ENCODE assay signal across 17 cellular contexts in the genomic region with DNA sequence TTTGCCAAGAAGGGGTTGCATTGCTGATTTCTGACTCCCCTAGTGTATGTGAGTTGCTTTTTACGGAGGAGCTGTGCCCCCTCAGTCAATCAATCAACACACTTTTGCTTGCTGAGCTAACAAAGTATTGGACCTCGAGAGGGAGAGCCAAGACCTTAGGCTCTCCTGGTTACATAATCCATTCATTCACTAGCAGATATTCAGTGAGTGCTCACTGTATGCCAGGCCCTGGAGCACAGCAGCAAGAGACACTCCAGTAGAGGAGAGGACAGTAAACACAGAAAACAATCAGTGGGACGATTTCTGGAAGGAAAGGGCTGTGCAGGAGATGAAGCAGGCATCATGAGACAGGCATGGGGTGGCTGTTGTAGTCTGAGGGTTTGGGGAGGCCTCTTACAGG. TPM values are rescaled to one million over a fixed set of nuclear protein-coding genes. Genes with fewer than 3 reads are reported as not detected.
"Had no signal": no experiment of that assay in that cellular context is flagged by ENCODE, and none has a peak within 500 bp of the region (broad histone marks: within the 10 kb centered on the region; RNA-seq: fewer than 3 reads in every experiment).

No MANE protein-coding gene starts in this region.

- DNase-seq: activated CD4-positive, alpha-beta T cell treated with anti-CD3 and anti-CD28 coated beads for 48 hours; activated CD4-positive, CD25-positive, alpha-beta regulatory T cell; activated CD8-positive, alpha-beta T cell treated with anti-CD3 and anti-CD28 coated beads for 36 hours; activated naive CD4-positive, alpha-beta T cell; activated naive CD8-positive, alpha-beta T cell treated with anti-CD3 and anti-CD28 coated beads for 36 hours; activated T-cell treated with anti-CD3 and anti-CD28 coated beads, Interleukin-2, amount 50 U/mL, for 1 hour; amniotic stem cell; caudate nucleus; dorsolateral prefrontal cortex; naive B cell; T1000; testis; upper lobe of left lung had no signal

- H3K36me3 ChIP-seq: stomach, upper lobe of left lung had no signal

- ATAC-seq: activated CD8-positive, alpha-beta T cell treated with anti-CD3 and anti-CD28 coated beads for 36 hours; activated T-helper 17 cell treated with anti-CD3 and anti-CD28 coated beads, Interleukin-2, amount 50 U/mL, for 72 hours had no signal

- H3K27ac ChIP-seq: dorsolateral prefrontal cortex, testis, upper lobe of left lung had no signal

- H3K36me3 Mint-ChIP-seq: activated naive CD8-positive, alpha-beta T cell treated with anti-CD3 and anti-CD28 coated beads for 36 hours; naive B cell had no signal

- H3K4me3 ChIP-seq: dorsolateral prefrontal cortex, stomach, testis, upper lobe of left lung had no signal

- H3K4me1 Mint-ChIP-seq: activated naive CD8-positive, alpha-beta T cell treated with anti-CD3 and anti-CD28 coated beads for 36 hours; activated T-helper 17 cell treated with anti-CD3 and anti-CD28 coated beads, Interleukin-2, amount 50 U/mL, for 72 hours had no signal

- H3K27ac Mint-ChIP-seq: activated CD8-positive, alpha-beta T cell treated with anti-CD3 and anti-CD28 coated beads for 36 hours; activated naive CD8-positive, alpha-beta T cell treated with anti-CD3 and anti-CD28 coated beads for 36 hours; activated T-helper 17 cell treated with anti-CD3 and anti-CD28 coated beads, Interleukin-2, amount 50 U/mL, for 72 hours; memory B cell; naive B cell had no signal

- H3K9me3 ChIP-seq: stomach, testis, upper lobe of left lung had no signal

- H3K27me3 ChIP-seq: dorsolateral prefrontal cortex, stomach, testis, upper lobe of left lung had no signal

- H3K9me3 Mint-ChIP-seq: activated CD8-positive, alpha-beta T cell treated with anti-CD3 and anti-CD28 coated beads for 36 hours; activated naive CD8-positive, alpha-beta T cell treated with anti-CD3 and anti-CD28 coated beads for 36 hours; activated T-helper 17 cell treated with anti-CD3 and anti-CD28 coated beads, Interleukin-2, amount 50 U/mL, for 72 hours had no signal

- H3K27me3 Mint-ChIP-seq: activated CD8-positive, alpha-beta T cell treated with anti-CD3 and anti-CD28 coated beads for 36 hours; activated naive CD8-positive, alpha-beta T cell treated with anti-CD3 and anti-CD28 coated beads for 36 hours; activated T-helper 17 cell treated with anti-CD3 and anti-CD28 coated beads, Interleukin-2, amount 50 U/mL, for 72 hours had no signal

- H3K4me3 Mint-ChIP-seq: activated CD8-positive, alpha-beta T cell treated with anti-CD3 and anti-CD28 coated beads for 36 hours; activated naive CD8-positive, alpha-beta T cell treated with anti-CD3 and anti-CD28 coated beads for 36 hours; activated T-helper 17 cell treated with anti-CD3 and anti-CD28 coated beads, Interleukin-2, amount 50 U/mL, for 72 hours; memory B cell; naive B cell had no signal

RNA-seq across cellular contexts. Expression of gene KCNJ12, which starts 18.0 kb away (rescaled TPM):
- total RNA-seq: activated CD8-positive, alpha-beta T cell treated with anti-CD3 and anti-CD28 coated beads for 36 hours; activated naive CD8-positive, alpha-beta T cell treated with anti-CD3 and anti-CD28 coated beads for 36 hours; T-helper 1 cell treated with Interleukin-12 subunit alpha and Interleukin-12 subunit beta and Interleukin-4 antibody, amounts not matched to agents 30 ng/mL and 1 ng/mL, for 36 hours had no signal
